In the genomic region with DNA sequence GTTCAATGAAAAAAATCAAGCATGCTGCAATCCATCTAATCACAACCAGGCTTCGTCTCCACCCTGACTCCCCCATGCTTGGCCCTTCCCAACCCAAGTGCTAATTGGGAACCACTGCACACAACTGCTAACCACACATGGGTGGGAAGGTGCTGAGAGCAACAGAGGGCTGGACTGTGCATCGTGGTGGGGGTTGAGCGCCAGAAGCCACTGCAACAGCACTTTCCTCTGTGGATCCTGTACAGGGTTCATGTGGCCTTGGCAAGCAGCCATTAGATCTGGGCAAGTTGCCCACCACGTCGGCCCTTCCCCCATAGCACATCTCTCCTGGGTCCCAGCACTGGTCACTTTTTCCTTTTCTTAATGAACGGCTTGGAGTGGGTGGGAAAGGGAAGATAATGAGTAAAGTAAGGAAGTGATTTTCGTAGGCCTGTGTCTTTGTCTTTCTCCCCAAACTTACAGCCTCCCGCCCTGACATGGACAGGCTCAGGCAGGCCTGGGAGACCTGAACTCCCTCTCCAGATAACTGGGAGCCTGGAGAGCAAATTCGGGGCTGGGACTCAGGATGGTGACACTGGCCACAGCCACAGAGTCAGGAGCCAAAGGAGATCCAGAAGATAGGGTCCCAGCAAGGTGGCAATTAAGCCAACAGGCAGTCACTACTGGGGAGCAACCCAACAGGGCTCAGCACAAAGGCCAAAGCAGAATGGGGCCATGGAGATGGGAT, we compare ENCODE assay signal across 9 cellular contexts. TPM values are rescaled to one million over a fixed set of nuclear protein-coding genes. Genes with fewer than 3 reads are reported as not detected.
DNase-seq lines count a peak whose midpoint lies in the region; ATAC-seq and TF ChIP-seq lines count a peak whose summit lies in the region.
"Had no signal": no experiment of that assay in that cellular context is flagged by ENCODE, and none has a peak within 500 bp of the region (broad histone marks: within the 10 kb centered on the region; RNA-seq: fewer than 3 reads in every experiment).

No MANE protein-coding gene starts in this region.

- H3K27ac ChIP-seq in left lung: peak overlapping the region in 1 of 2 donors; percentile 1

- no peaks in the 10 kb centered on the region for H3K9me3 ChIP-seq in left lung

- TF ChIP-seq CTCF in left lung (IDR thresholded peaks at IDR 0.05): no peak

- no peaks in the 10 kb centered on the region for H3K27me3 ChIP-seq in left lung

- H3K4me3 ChIP-seq in left lung: no peak overlapping the region

- intact Hi-C loops in left lung (cut with DNase I): no loop called here

- ATAC-seq in stimulated activated naive CD8-positive, alpha-beta T cell treated with anti-CD3 and anti-CD28 coated beads, Interleukin-15, Interleukin-2, amounts not matched to agents 100 U/mL and 50 U/mL, for 24 hours: no peak
- peak; percentile 67 for ATAC-seq in left lung

- POLR2A ChIA-PET in HEK293T (lab: Yijun Ruan, JAX): no interaction called here

- peaks cover 12% of the 10 kb centered on the region for H3K36me3 Mint-ChIP-seq in stimulated activated naive CD8-positive, alpha-beta T cell treated with anti-CD3 and anti-CD28 coated beads, Interleukin-15, Interleukin-2, amounts not matched to agents 100 ng/mL and 50 ng/mL, for 24 hours (ENCODE audit: low read depth)

- H3K9me3 Mint-ChIP-seq in stimulated activated naive CD8-positive, alpha-beta T cell treated with anti-CD3 and anti-CD28 coated beads, Interleukin-15, Interleukin-2, amounts not matched to agents 100 ng/mL and 50 ng/mL, for 24 hours: no peaks in the 10 kb centered on the region

- H3K27me3 Mint-ChIP-seq in stimulated activated naive CD8-positive, alpha-beta T cell treated with anti-CD3 and anti-CD28 coated beads, Interleukin-15, Interleukin-2, amounts not matched to agents 100 ng/mL and 50 ng/mL, for 24 hours: no peaks in the 10 kb centered on the region

- peaks cover 0 to 43% of the 10 kb centered on the region in 2 donors for H3K36me3 ChIP-seq in left lung

- no peak overlapping the region for H3K4me3 Mint-ChIP-seq in stimulated activated naive CD8-positive, alpha-beta T cell treated with anti-CD3 and anti-CD28 coated beads, Interleukin-15, Interleukin-2, amounts not matched to agents 100 ng/mL and 50 ng/mL, for 24 hours

- CTCF ChIA-PET in HEK293T (lab: Yijun Ruan, JAX): no interaction called here

- DNase-seq in stimulated activated naive CD8-positive, alpha-beta T cell treated with anti-CD3 and anti-CD28 coated beads, Interleukin-15, Interleukin-2, amounts not matched to agents 100 U/mL and 50 U/mL, for 24 hours: no peak
- DNase-seq in astrocyte of the hippocampus (ENCODE audit: low read depth, low spot score): peak; percentile 60
- DNase-seq in left lung: peak in 1 of 2 donors; percentile 57
- no peak for DNase-seq in NAMALWA (ENCODE audit: low spot score)
- DNase-seq in HEK293T (ENCODE audit: extremely low spot score): no peak
- DNase-seq in HuH-7.5 (ENCODE audit: low spot score): no peak
- DNase-seq in hippocampal formation (lab: John Stamatoyannopoulos, UW): no peak
- DNase-seq: activated CD4-positive, alpha-beta T cell treated with anti-CD3 and anti-CD28 coated beads, Interleukin-2, amount 50 U/mL, for 4 hours had no signal

- H3K4me1 ChIP-seq in left lung: peaks cover 7 to 10% of the 10 kb centered on the region in 2 donors

- H3K27ac Mint-ChIP-seq in stimulated activated naive CD8-positive, alpha-beta T cell treated with anti-CD3 and anti-CD28 coated beads, Interleukin-15, Interleukin-2, amounts not matched to agents 100 ng/mL and 50 ng/mL, for 24 hours: peak overlapping the region; percentile 19

- peaks cover 6% of the 10 kb centered on the region for H3K4me1 Mint-ChIP-seq in stimulated activated naive CD8-positive, alpha-beta T cell treated with anti-CD3 and anti-CD28 coated beads, Interleukin-15, Interleukin-2, amounts not matched to agents 100 ng/mL and 50 ng/mL, for 24 hours (ENCODE audit: low read depth)

TF ChIP-seq in HEK293T, 16 proteins besides CTCF, POLR2A, EP300 and RAD21:
- TF ChIP-seq FOXK2 (IDR thresholded peaks at IDR 0.05) (no peak), FOXA1 (IDR thresholded peaks at IDR 0.05) (no peak), BHLHE40 (IDR thresholded peaks at IDR 0.05; ENCODE audit: borderline replicate concordance) (no peak), ARNT (IDR thresholded peaks at IDR 0.05) (no peak), TARDBP (IDR thresholded peaks at IDR 0.05) (no peak), L3MBTL2 (conservative IDR thresholded peaks at IDR 0.05) (no peak), NFRKB (IDR thresholded peaks at IDR 0.05) (no peak), PKNOX1 (IDR thresholded peaks at IDR 0.05) (no peak), FOXM1 (IDR thresholded peaks at IDR 0.05; ENCODE audit: borderline replicate concordance) (no peak), SUZ12 (IDR thresholded peaks at IDR 0.05) (no peak), ELF4 (IDR thresholded peaks at IDR 0.05) (no peak), CTBP1 (IDR thresholded peaks at IDR 0.05; ENCODE audit: borderline replicate concordance) (no peak), HDGF (IDR thresholded peaks at IDR 0.05; ENCODE audit: borderline replicate concordance) (no peak), SP1 (IDR thresholded peaks at IDR 0.05) (no peak), LEF1 (IDR thresholded peaks at IDR 0.05; ENCODE audit: borderline replicate concordance) (no peak), ZNF384 (IDR thresholded peaks at IDR 0.05) (no peak)

RNA-seq across cellular contexts. Expression of gene MRPS10, which starts 34.4 kb away (rescaled TPM):
- 10 to 100 TPM; 25.4 to 30.8 TPM for total RNA-seq in left lung

RNA-seq across cellular contexts. Expression of gene GUCA1B, which starts 57.3 kb away (rescaled TPM):
- 1 to 10 TPM in 1 of 2 donors, under 1 TPM in 1; 0.38 to 1.7 TPM for total RNA-seq in left lung
